Comparison of ENCODE assay signal across 9 cellular contexts in genomic region chr10:118800920-118801319, GRCh38. TPM values are rescaled to one million over a fixed set of nuclear protein-coding genes. Genes with fewer than 3 reads are reported as not detected.
DNase-seq lines count a peak whose midpoint lies in the region; ATAC-seq, FAIRE-seq and TF ChIP-seq lines count a peak whose summit lies in the region.
"Had no signal": no experiment of that assay in that cellular context is flagged by ENCODE, and none has a peak within 500 bp of the region (broad histone marks: within the 10 kb centered on the region; RNA-seq: fewer than 3 reads in every experiment).

No MANE protein-coding gene starts in this region.

- no peak overlapping the region for H3K4me3 ChIP-seq in Loucy (ENCODE audit: low read length, poor library complexity, severe bottlenecking)
- no peak overlapping the region for H3K4me3 ChIP-seq in choroid plexus epithelial cell (ENCODE audit: low read depth, low read length)
- no peak overlapping the region for H3K4me3 ChIP-seq in naive thymus-derived CD4-positive, alpha-beta T cell (ENCODE audit: low read length)
- no peak overlapping the region for H3K4me3 ChIP-seq in vagina

- CTCF ChIA-PET in naive thymus-derived CD4-positive, alpha-beta T cell (lab: Charles Lee): interaction anchor here (1.8 kb wide), 1 partner anchor 341 kb away, joined by 4 read pairs; no protein-coding TSS in a partner anchor

- no peaks in the 10 kb centered on the region for H3K9me3 ChIP-seq in Loucy (ENCODE audit: insufficient read depth, low read depth, low read length)
- no peaks in the 10 kb centered on the region for H3K9me3 ChIP-seq in naive thymus-derived CD4-positive, alpha-beta T cell (ENCODE audit: control insufficient read depth in 2 of 3, low read length in 3 of 3)
- H3K9me3 ChIP-seq in vagina: no peaks in the 10 kb centered on the region

- no peak overlapping the region for H2AFZ ChIP-seq in Loucy (ENCODE audit: low read length)

- no peak for DNase-seq in D721Med (ENCODE audit: insufficient read length, low spot score)
- DNase-seq in choroid plexus epithelial cell (ENCODE audit: low read depth): peak; percentile 20
- peak in 3 of 9 donors; percentile 9 to 16 (median 11) for DNase-seq in naive thymus-derived CD4-positive, alpha-beta T cell
- no peak for DNase-seq in C1 segment of cervical spinal cord (lab: John Stamatoyannopoulos, UW)
- DNase-seq in vagina (ENCODE audit: extremely low spot score in 2 of 2): no peak
- DNase-seq in EL: no peak
- DNase-seq: activated effector memory CD4-positive, alpha-beta T cell treated with Interleukin-2 at 50 U/mL for 16 hours had no signal

- no peaks in the 10 kb centered on the region for H3F3A ChIP-seq in Loucy (ENCODE audit: low read depth)

- peaks cover 4 to 31% (median 12%) of the 10 kb centered on the region in 5 donors for H3K27me3 Mint-ChIP-seq in naive thymus-derived CD4-positive, alpha-beta T cell

- H3K36me3 ChIP-seq in Loucy (ENCODE audit: insufficient read depth, low read length): no peaks in the 10 kb centered on the region
- H3K36me3 ChIP-seq in naive thymus-derived CD4-positive, alpha-beta T cell (ENCODE audit: control insufficient read depth in 2 of 3, insufficient read depth in 3 of 3, low read length in 3 of 3): no peaks in the 10 kb centered on the region
- H3K36me3 ChIP-seq in vagina: no peaks in the 10 kb centered on the region

- no peaks in the 10 kb centered on the region for H3K4me1 Mint-ChIP-seq in naive thymus-derived CD4-positive, alpha-beta T cell

- POLR2A ChIA-PET in naive thymus-derived CD4-positive, alpha-beta T cell (lab: Charles Lee): no interaction called here

- H3K27me3 ChIP-seq in Loucy (ENCODE audit: insufficient read depth, low read length, poor library complexity, severe bottlenecking) (no peaks in the 10 kb centered on the region), vagina (no peaks in the 10 kb centered on the region)
- H3K27me3 ChIP-seq in naive thymus-derived CD4-positive, alpha-beta T cell (ENCODE audit: control insufficient read depth in 2 of 2, insufficient read depth in 2 of 2, low read length in 2 of 2): no peaks in the 10 kb centered on the region

- H3K9me3 Mint-ChIP-seq in naive thymus-derived CD4-positive, alpha-beta T cell: peaks cover 0 to 7% (median 1%) of the 10 kb centered on the region in 11 donors

- intact Hi-C loops in naive thymus-derived CD4-positive, alpha-beta T cell (cut with micrococcal nuclease): loop anchor here in 1 of 2 donors (1.0 to 2.0 kb wide), 4 partner anchors 80 to 342 kb away; no protein-coding TSS in a partner anchor
- intact Hi-C loops in vagina (cut with DNase I): no loop called here

- H3K36me3 Mint-ChIP-seq in naive thymus-derived CD4-positive, alpha-beta T cell: no peaks in the 10 kb centered on the region

- no peaks in the 10 kb centered on the region for H3K79me2 ChIP-seq in Loucy (ENCODE audit: insufficient read depth, low read length)

- ATAC-seq in naive thymus-derived CD4-positive, alpha-beta T cell: peak; percentile 59
- ATAC-seq in GM18519 (IDR thresholded peaks at IDR 0.05; ENCODE audit: low FRiP score, unreplicated experiment): no peak

- H3K4me2 ChIP-seq in Loucy (ENCODE audit: low read depth, low read length, poor library complexity, severe bottlenecking): no peak overlapping the region

- H3K27ac ChIP-seq in naive thymus-derived CD4-positive, alpha-beta T cell (ENCODE audit: low read depth, low read length): no peak overlapping the region
- H3K27ac ChIP-seq in vagina: no peak overlapping the region

- no peaks in the 10 kb centered on the region for H4K20me1 ChIP-seq in Loucy (ENCODE audit: insufficient read depth, low read length, poor library complexity, severe bottlenecking)

- H3K4me1 ChIP-seq in Loucy (ENCODE audit: insufficient read depth, low read length, poor library complexity, severe bottlenecking) (no peaks in the 10 kb centered on the region), vagina (no peaks in the 10 kb centered on the region)
- H3K4me1 ChIP-seq in naive thymus-derived CD4-positive, alpha-beta T cell (ENCODE audit: control insufficient read depth in 2 of 2, insufficient read depth in 2 of 2, low read length in 2 of 2): no peaks in the 10 kb centered on the region

- H3K9me2 ChIP-seq in Loucy (replicated peaks; ENCODE audit: low read depth, low read length): no peaks in the 10 kb centered on the region

- no peak overlapping the region for H3K9ac ChIP-seq in Loucy (ENCODE audit: low read depth, low read length, poor library complexity, severe bottlenecking)

- H3K4me3 Mint-ChIP-seq in naive thymus-derived CD4-positive, alpha-beta T cell: no peak overlapping the region

- no peak for TF ChIP-seq POLR2A in vagina (IDR thresholded peaks at IDR 0.05)

- TF ChIP-seq CTCF in D721Med (IDR thresholded peaks at IDR 0.05; ENCODE audit: insufficient read depth, missing control alignments): peak; percentile 60
- peak; percentile 66 for TF ChIP-seq CTCF in Loucy (conservative IDR thresholded peaks at IDR 0.05; ENCODE audit: low read length)
- peak; percentile 53 for TF ChIP-seq CTCF in choroid plexus epithelial cell (conservative IDR thresholded peaks at IDR 0.05; ENCODE audit: low read depth, low read length)
- no peak for TF ChIP-seq CTCF in vagina (IDR thresholded peaks at IDR 0.05)

- H3K27ac Mint-ChIP-seq in naive thymus-derived CD4-positive, alpha-beta T cell: no peak overlapping the region

- no peak for FAIRE-seq in D721Med (lab: Jason Lieb, UNC)

RNA-seq across cellular contexts. Expression of gene CACUL1, which starts 46.1 kb away (rescaled TPM):
- total RNA-seq in naive thymus-derived CD4-positive, alpha-beta T cell: 10 to 100 TPM; 28.0 to 66.6 (median 34.3) TPM
- 10 to 100 TPM; 20.0 to 24.1 TPM for polyA plus RNA-seq in naive thymus-derived CD4-positive, alpha-beta T cell
- 13.8 TPM for total RNA-seq in vagina

Comparison
In these comparisons a context has a peak if more than half of its experiments do, and no peak if none do; other contexts are left out.
1. CTCF ChIP-seq: peak in D721Med (single experiment), Loucy (single experiment) and choroid plexus epithelial cell (single experiment); none in vagina (0 of 3).